In the genomic region with DNA sequence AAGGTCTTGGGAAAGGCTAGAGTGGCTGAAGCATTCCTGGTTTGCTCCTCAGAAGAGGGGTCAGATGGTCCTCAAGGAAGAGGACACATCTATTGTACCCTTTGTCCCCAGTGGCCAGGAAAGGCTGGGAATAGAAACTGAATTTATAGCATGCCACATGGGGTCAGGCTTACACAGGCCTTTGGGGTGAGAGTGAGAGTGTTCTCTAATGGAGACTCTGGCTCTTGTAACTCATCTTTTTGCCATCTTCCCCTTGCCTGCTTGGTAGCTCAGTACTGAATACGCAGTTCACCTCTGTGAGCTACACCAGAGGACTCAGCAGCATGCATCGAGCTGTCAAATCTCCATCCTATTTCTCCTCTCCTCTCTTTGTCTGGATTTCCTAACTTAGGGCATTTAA, we compare ENCODE assay signal across 11 cellular contexts.
DNase-seq lines count a peak whose midpoint lies in the region; ATAC-seq and TF ChIP-seq lines count a peak whose summit lies in the region.
"Had no signal": no experiment of that assay in that cellular context is flagged by ENCODE, and none has a peak within 500 bp of the region (broad histone marks: within the 10 kb centered on the region; RNA-seq: fewer than 3 reads in every experiment).

No MANE protein-coding gene starts in this region.

- H3K4me1 ChIP-seq in GM23338 (ENCODE audit: insufficient read depth) (no peaks in the 10 kb centered on the region), foreskin keratinocyte (no peaks in the 10 kb centered on the region), A673 (ENCODE audit: insufficient read depth, low read length, poor library complexity, severe bottlenecking) (no peaks in the 10 kb centered on the region)

- H3K36me3 Mint-ChIP-seq in GM23338 (ENCODE audit: low read depth) = no peaks in the 10 kb centered on the region

- H3K79me2 ChIP-seq in GM23338 (replicated peaks; ENCODE audit: insufficient read depth) = no peaks in the 10 kb centered on the region

- H4K20me1 ChIP-seq in GM23338 (replicated peaks; ENCODE audit: insufficient read depth) = no peaks in the 10 kb centered on the region

- BruUV-seq in A673 (replicated peaks; lab: Mats Ljungman, UMichigan) = no TSS peak

- H3K27me3 ChIP-seq in GM23338 (ENCODE audit: insufficient read depth) = no peaks in the 10 kb centered on the region
- peaks cover 55% of the 10 kb centered on the region for H3K27me3 ChIP-seq in foreskin keratinocyte
- peaks cover 5% of the 10 kb centered on the region for H3K27me3 ChIP-seq in A673 (replicated peaks; ENCODE audit: insufficient read depth, low read depth, low read length, poor library complexity)

- DNase-seq in AG09309 (ENCODE audit: low read depth) (no peak), GM23338 (ENCODE audit: low spot score) (peak; percentile 16), RKO (ENCODE audit: low spot score) (peak; percentile 49), foreskin keratinocyte (no peak), NCI-H446 (lab: John Stamatoyannopoulos, UW) (no peak), A673 (ENCODE audit: low spot score) (no peak)
- DNase-seq: activated T-cell treated with anti-CD3 and anti-CD28 coated beads, Interleukin-2, amount 50 U/mL, for 1 hour; NCI-H748 treated with DMSO at 0.1 percent for 48 hours had no signal

- H3K27ac ChIP-seq in GM23338 (ENCODE audit: low read depth) = no peak overlapping the region
- H3K27ac ChIP-seq in foreskin keratinocyte = no peak overlapping the region
- H3K27ac ChIP-seq in A673 (ENCODE audit: low read depth, low read length, poor library complexity, severe bottlenecking) = no peak overlapping the region

- no peak overlapping the region for H3K27ac Mint-ChIP-seq in GM23338

- H3K9me3 ChIP-seq in A673 (ENCODE audit: low read depth, low read length, poor library complexity, severe bottlenecking) = no peaks in the 10 kb centered on the region

- H3K9me3 Mint-ChIP-seq in GM23338 = no peaks in the 10 kb centered on the region

- H3F3A ChIP-seq in GM23338 (replicated peaks; ENCODE audit: low read depth) = no peaks in the 10 kb centered on the region

- H3K4me2 ChIP-seq in GM23338 = no peak overlapping the region
- H3K4me2 ChIP-seq: smooth muscle cell had no signal

- POLR2A ChIA-PET in A673 (lab: Charles Lee; ENCODE audit: low non-redundant PET) = no interaction called here

- TF ChIP-seq CTCF in AG09309 (IDR thresholded peaks at IDR 0.05; ENCODE audit: control insufficient read depth, insufficient read depth, low read depth, low read length, missing control alignments) (peak; percentile 47), GM23338 (conservative IDR thresholded peaks at IDR 0.05; ENCODE audit: low read depth in 2 of 2) (peak; percentile 22 to 55; a peak in 3 of 4 replicates), foreskin keratinocyte (conservative IDR thresholded peaks at IDR 0.05) (peak; percentile 52), A673 (conservative IDR thresholded peaks at IDR 0.05; ENCODE audit: low read depth, low read length) (no peak)

- peaks cover 5% of the 10 kb centered on the region for H3K27me3 Mint-ChIP-seq in GM23338 (ENCODE audit: insufficient read depth, low read depth, poor library complexity)

- intact Hi-C loops in A673 (cut with micrococcal nuclease; ENCODE audit: unreplicated experiment) = no loop called here

- H3K9me2 ChIP-seq in GM23338 (ENCODE audit: insufficient read depth) = no peaks in the 10 kb centered on the region

- no peak overlapping the region for H2AFZ ChIP-seq in GM23338

- no peak overlapping the region for H3K4me3 Mint-ChIP-seq in GM23338

- CTCF ChIA-PET in A673 (lab: Charles Lee) = interaction anchor here (1.3 kb wide), 1 partner anchor 321 kb away, joined by 4 read pairs; no protein-coding TSS in a partner anchor

- H3K4me1 Mint-ChIP-seq in GM23338 = peaks cover 6% of the 10 kb centered on the region; the same call in 2 of the 3 replicates

- no peaks in the 10 kb centered on the region for H3K36me3 ChIP-seq in GM23338 (ENCODE audit: insufficient read depth)
- no peaks in the 10 kb centered on the region for H3K36me3 ChIP-seq in A673 (ENCODE audit: insufficient read depth, low read length, poor library complexity, severe bottlenecking)

- ATAC-seq in GM23338 (no peak; the same call in 2 of the 3 replicates), foreskin keratinocyte (no peak), GM19351 (IDR thresholded peaks at IDR 0.05; ENCODE audit: unreplicated experiment) (no peak), GM21825 (IDR thresholded peaks at IDR 0.05; ENCODE audit: unreplicated experiment) (no peak)

- H3K4me3 ChIP-seq in AG09309 (ENCODE audit: control insufficient read depth, low read depth, low read length) = no peak overlapping the region
- no peak overlapping the region for H3K4me3 ChIP-seq in GM23338
- no peak overlapping the region for H3K4me3 ChIP-seq in A673 (ENCODE audit: low read depth, low read length, poor library complexity, severe bottlenecking)
- H3K4me3 ChIP-seq: smooth muscle cell had no signal

TF ChIP-seq in GM23338, 12 proteins besides CTCF, POLR2A, EP300 and RAD21:
- TF ChIP-seq STAT1 (IDR thresholded peaks at IDR 0.05; ENCODE audit: unreplicated experiment) = no peak
- TF ChIP-seq EZH2 (IDR thresholded peaks at IDR 0.05; ENCODE audit: low read depth, unreplicated experiment) = no peak
- TF ChIP-seq POLR2AphosphoS5 (IDR thresholded peaks at IDR 0.05; ENCODE audit: low read depth) = no peak
TF ChIP-seq in GM23338: peak in this region for 0.

Comparison
In these comparisons a context has a peak if more than half of its experiments do, and no peak if none do; other contexts are left out.
1. DNase-seq: peak in GM23338 (single experiment) and RKO (single experiment); none in AG09309 (single experiment), foreskin keratinocyte (0 of 2), NCI-H446 (0 of 2) and A673 (single experiment).